Comparison of ENCODE assay signal across 10 cellular contexts in the genomic region with DNA sequence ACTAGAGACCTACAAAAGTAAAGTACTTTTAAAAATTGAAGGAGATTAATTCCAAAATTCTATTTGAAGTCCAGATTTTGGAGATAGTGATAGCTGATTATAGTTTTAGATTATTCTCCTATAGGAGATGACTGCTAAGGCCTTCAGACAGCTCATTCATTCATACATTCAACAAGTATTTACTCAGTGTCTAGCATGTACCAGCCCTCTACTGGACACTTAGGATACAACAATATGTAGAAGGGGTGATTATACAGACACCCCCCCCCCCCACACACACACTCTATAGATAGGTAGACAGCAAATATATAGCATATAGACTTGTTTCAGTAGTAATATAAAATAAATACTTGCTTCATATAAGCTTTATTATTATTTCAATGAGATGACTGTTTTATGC.
A peak's percentile ranks its signal among the peaks of the same experiment; 100 is the strongest.
DNase-seq lines count a peak whose midpoint lies in the region; ATAC-seq, FAIRE-seq and TF ChIP-seq lines count a peak whose summit lies in the region.
"Had no signal": no experiment of that assay in that cellular context is flagged by ENCODE, and none has a peak within 500 bp of the region (broad histone marks: within the 10 kb centered on the region; RNA-seq: fewer than 3 reads in every experiment).

No MANE protein-coding gene starts in this region.

- H3K4me1 ChIP-seq in A673 (ENCODE audit: insufficient read depth, low read length, poor library complexity, severe bottlenecking) (no peaks in the 10 kb centered on the region), K562 (replicated peaks in 1 of 2; ENCODE audit: control insufficient read depth in 2 of 2, insufficient read depth in 2 of 2, low read length in 2 of 2) (no peaks in the 10 kb centered on the region)

- H3K36me3 Mint-ChIP-seq in progenitor cell of endocrine pancreas (ENCODE audit: insufficient read depth) = no peaks in the 10 kb centered on the region
- H3K36me3 Mint-ChIP-seq: activated naive CD4-positive, alpha-beta T cell treated with anti-CD3 and anti-CD28 coated beads, Interleukin-2, amount 50 U/mL, for 24 hours had no signal

- no peak overlapping the region for H3K27ac Mint-ChIP-seq in progenitor cell of endocrine pancreas
- H3K27ac Mint-ChIP-seq: activated naive CD4-positive, alpha-beta T cell treated with anti-CD3 and anti-CD28 coated beads, Interleukin-2, amount 50 U/mL, for 24 hours had no signal

- no peak for FAIRE-seq in K562 (lab: Jason Lieb, UNC)
- FAIRE-seq: H1 had no signal

- peak in 1 of 2 experiments; percentile 36; a peak in 1 of 4 replicates for TF ChIP-seq RAD21 in K562 (CRISPR knock-in tag; conservative IDR thresholded peaks at IDR 0.05 in 1 of 2, IDR thresholded peaks at IDR 0.05 in 1 of 2)

- H3K9me3 ChIP-seq in A673 (ENCODE audit: low read depth, low read length, poor library complexity, severe bottlenecking) (no peaks in the 10 kb centered on the region), K562 (replicated peaks; ENCODE audit: control insufficient read depth, insufficient read depth, low read depth, low read length) (no peaks in the 10 kb centered on the region)

- no peaks in the 10 kb centered on the region for H3K9me1 ChIP-seq in K562 (ENCODE audit: control insufficient read depth, insufficient read depth, low read length)

- peaks cover 13% of the 10 kb centered on the region for H3K9me3 Mint-ChIP-seq in progenitor cell of endocrine pancreas (ENCODE audit: low read depth)
- H3K9me3 Mint-ChIP-seq: activated naive CD4-positive, alpha-beta T cell treated with anti-CD3 and anti-CD28 coated beads, Interleukin-2, amount 50 U/mL, for 24 hours had no signal

- TF ChIP-seq CTCF in A673 (conservative IDR thresholded peaks at IDR 0.05; ENCODE audit: low read depth, low read length) (peak; percentile 48), GM06990 (IDR thresholded peaks at IDR 0.05; ENCODE audit: insufficient read depth, low read length, poor library complexity, severe bottlenecking) (peak; percentile 38), K562 (IDR thresholded peaks at IDR 0.05 in 2 of 3, conservative IDR thresholded peaks at IDR 0.05 in 1 of 3; ENCODE audit: insufficient read depth in 2 of 3, low read depth in 1 of 3, low read length in 3 of 3) (peak in 2 of 3 experiments; percentile 32 to 43; a peak in 4 of 6 replicates), progenitor cell of endocrine pancreas (IDR thresholded peaks at IDR 0.05; ENCODE audit: unreplicated experiment) (peak; percentile 39)

- H3K9ac ChIP-seq in K562 (ENCODE audit: insufficient read depth in 1 of 2, low read depth in 2 of 2, low read length in 2 of 2) = no peak overlapping the region

- no peak overlapping the region for H3K4me3 ChIP-seq in A673 (ENCODE audit: low read depth, low read length, poor library complexity, severe bottlenecking)
- H3K4me3 ChIP-seq in GM06990 (replicated peaks; ENCODE audit: low read depth, low read length) = no peak overlapping the region
- H3K4me3 ChIP-seq in K562 = no peak overlapping the region

- ATAC-seq in HG03565 (IDR thresholded peaks at IDR 0.05; ENCODE audit: unreplicated experiment) (peak; percentile 51), K562 (peak; percentile 88), HG02623 (IDR thresholded peaks at IDR 0.05; ENCODE audit: unreplicated experiment) (no peak)

- TF ChIP-seq EP300 in K562 (IDR thresholded peaks at IDR 0.05; ENCODE audit: low read length) = no peak

- TF ChIP-seq POLR2A in K562 (conservative IDR thresholded peaks at IDR 0.05) = no peak

- in situ Hi-C loops in K562 (cut with MboI) = no loop called here

- POLR2A ChIA-PET in A673 (lab: Charles Lee; ENCODE audit: low non-redundant PET) = no interaction called here
- POLR2A ChIA-PET in K562 (lab: Yijun Ruan, JAX) = no interaction called here

- H4K20me1 ChIP-seq in K562 (replicated peaks; ENCODE audit: control insufficient read depth, insufficient read depth, low read length) = no peaks in the 10 kb centered on the region

- H3K27me3 ChIP-seq in A673 (replicated peaks; ENCODE audit: insufficient read depth, low read depth, low read length, poor library complexity) = no peaks in the 10 kb centered on the region
- no peaks in the 10 kb centered on the region for H3K27me3 ChIP-seq in GM06990 (replicated peaks; ENCODE audit: control insufficient read depth, insufficient read depth, low read length)
- no peaks in the 10 kb centered on the region; a peak in 1 of 5 replicates for H3K27me3 ChIP-seq in K562 (ENCODE audit: control insufficient read depth in 2 of 2, insufficient read depth in 2 of 2, low read length in 2 of 2)

- H3K4me1 Mint-ChIP-seq in progenitor cell of endocrine pancreas (ENCODE audit: low read depth) = no peaks in the 10 kb centered on the region
- H3K4me1 Mint-ChIP-seq: activated naive CD4-positive, alpha-beta T cell treated with anti-CD3 and anti-CD28 coated beads, Interleukin-2, amount 50 U/mL, for 24 hours had no signal

- H3K36me3 ChIP-seq in A673 (ENCODE audit: insufficient read depth, low read length, poor library complexity, severe bottlenecking) (no peaks in the 10 kb centered on the region), GM06990 (ENCODE audit: control insufficient read depth, insufficient read depth, low read length) (no peaks in the 10 kb centered on the region), K562 (ENCODE audit: control insufficient read depth, insufficient read depth, low read length) (no peaks in the 10 kb centered on the region)

- DNase-seq in A673 (ENCODE audit: low spot score) (peak; percentile 12), GM06990 (ENCODE audit: extremely low read depth, insufficient read length) (no peak), K562 (ENCODE audit: extremely low read depth in 1 of 4, low spot score in 3 of 4) (peak; percentile 47 to 61 (median 49)), progenitor cell of endocrine pancreas (ENCODE audit: low spot score, unreplicated experiment) (no peak), middle frontal gyrus (ENCODE audit: extremely low spot score, low spot score) (no peak)
- DNase-seq in activated T-cell treated with anti-CD3 and anti-CD28 coated beads, Interleukin-2, amount 50 U/mL, for 48 hours = no peak

- H3K27ac ChIP-seq in A673 (ENCODE audit: low read depth, low read length, poor library complexity, severe bottlenecking) = no peak overlapping the region
- no peak overlapping the region for H3K27ac ChIP-seq in K562 (ENCODE audit: extremely low read depth, low read depth, low read length)

- intact Hi-C loops in A673 (cut with micrococcal nuclease; ENCODE audit: unreplicated experiment) = no loop called here
- intact Hi-C loops in K562 (cut with micrococcal nuclease) = loop anchor here (5.0 kb wide), 1 partner anchor 63 kb away; a partner anchor contains a TSS

- no peaks in the 10 kb centered on the region for H3K27me3 Mint-ChIP-seq in progenitor cell of endocrine pancreas
- H3K27me3 Mint-ChIP-seq: activated naive CD4-positive, alpha-beta T cell treated with anti-CD3 and anti-CD28 coated beads, Interleukin-2, amount 50 U/mL, for 24 hours had no signal

- no peak overlapping the region for H3K4me2 ChIP-seq in K562 (ENCODE audit: insufficient read depth, low read length)

- no peaks in the 10 kb centered on the region for H3K79me2 ChIP-seq in K562 (ENCODE audit: control insufficient read depth, insufficient read depth, low read length)

- H3K4me3 Mint-ChIP-seq in progenitor cell of endocrine pancreas (ENCODE audit: low read depth) = no peak overlapping the region
- H3K4me3 Mint-ChIP-seq: activated naive CD4-positive, alpha-beta T cell treated with anti-CD3 and anti-CD28 coated beads, Interleukin-2, amount 50 U/mL, for 24 hours had no signal

- no TSS peak for BruUV-seq in A673 (replicated peaks; lab: Mats Ljungman, UMichigan)
- no TSS peak for BruUV-seq in K562 (replicated peaks; lab: Mats Ljungman, UMichigan)

- no peak overlapping the region for H2AFZ ChIP-seq in K562 (ENCODE audit: low read depth, low read length)

- CTCF ChIA-PET in A673 (lab: Charles Lee) = no interaction called here
- CTCF ChIA-PET in K562 (lab: Yijun Ruan, JAX; ENCODE audit: low intra/inter-chr PET ratio) = no interaction called here

TF ChIP-seq in K562, 482 proteins besides CTCF, POLR2A, EP300 and RAD21:
- TF ChIP-seq, protein P1, sequence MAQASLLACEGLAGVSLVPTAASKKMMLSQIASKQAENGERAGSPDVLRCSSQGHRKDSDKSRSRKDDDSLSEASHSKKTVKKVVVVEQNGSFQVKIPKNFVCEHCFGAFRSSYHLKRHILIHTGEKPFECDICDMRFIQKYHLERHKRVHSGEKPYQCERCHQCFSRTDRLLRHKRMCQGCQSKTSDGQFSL (CRISPR knock-in tag; IDR thresholded peaks at IDR 0.05) = peak; percentile 43; the same call in 1 of the 2 replicates
- TF ChIP-seq, protein P1 (tag; IDR thresholded peaks at IDR 0.05) = peak in 1 of 2 experiments; percentile 48; a peak in 1 of 4 replicates
- TF ChIP-seq, protein P2, sequence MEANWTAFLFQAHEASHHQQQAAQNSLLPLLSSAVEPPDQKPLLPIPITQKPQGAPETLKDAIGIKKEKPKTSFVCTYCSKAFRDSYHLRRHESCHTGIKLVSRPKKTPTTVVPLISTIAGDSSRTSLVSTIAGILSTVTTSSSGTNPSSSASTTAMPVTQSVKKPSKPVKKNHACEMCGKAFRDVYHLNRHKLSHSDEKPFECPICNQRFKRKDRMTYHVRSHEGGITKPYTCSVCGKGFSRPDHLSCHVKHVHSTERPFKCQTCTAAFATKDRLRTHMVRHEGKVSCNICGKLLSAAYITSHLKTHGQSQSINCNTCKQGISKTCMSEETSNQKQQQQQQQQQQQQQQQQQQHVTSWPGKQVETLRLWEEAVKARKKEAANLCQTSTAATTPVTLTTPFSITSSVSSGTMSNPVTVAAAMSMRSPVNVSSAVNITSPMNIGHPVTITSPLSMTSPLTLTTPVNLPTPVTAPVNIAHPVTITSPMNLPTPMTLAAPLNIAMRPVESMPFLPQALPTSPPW (CRISPR knock-in tag; IDR thresholded peaks at IDR 0.05) = peak; percentile 43
- TF ChIP-seq BRD4 (IDR thresholded peaks at IDR 0.05) (no peak), PHF21A (IDR thresholded peaks at IDR 0.05; ENCODE audit: borderline replicate concordance, low read depth) (no peak), ZNF24 (IDR thresholded peaks at IDR 0.05) (peak; percentile 42; the same call in 1 of the 2 replicates), FOXJ2 (tag; IDR thresholded peaks at IDR 0.05) (no peak), ZC3H11A (IDR thresholded peaks at IDR 0.05; ENCODE audit: low read depth, low read length) (no peak), PTRF (tag; IDR thresholded peaks at IDR 0.05) (no peak)

Comparison
In these comparisons a context has a peak if more than half of its experiments do, and no peak if none do; other contexts are left out.
1. DNase-seq: peak in A673 (single experiment) and K562 (4 of 4); none in GM06990 (single experiment), progenitor cell of endocrine pancreas (single experiment), middle frontal gyrus (single experiment) and activated T-cell treated with anti-CD3 and anti-CD28 coated beads, Interleukin-2, amount 50 U/mL, for 48 hours (0 of 2).
2. Peak in every context shown above with its lines, with median percentiles within 50 percentile points of each other: CTCF ChIP-seq.